In the genomic region with DNA sequence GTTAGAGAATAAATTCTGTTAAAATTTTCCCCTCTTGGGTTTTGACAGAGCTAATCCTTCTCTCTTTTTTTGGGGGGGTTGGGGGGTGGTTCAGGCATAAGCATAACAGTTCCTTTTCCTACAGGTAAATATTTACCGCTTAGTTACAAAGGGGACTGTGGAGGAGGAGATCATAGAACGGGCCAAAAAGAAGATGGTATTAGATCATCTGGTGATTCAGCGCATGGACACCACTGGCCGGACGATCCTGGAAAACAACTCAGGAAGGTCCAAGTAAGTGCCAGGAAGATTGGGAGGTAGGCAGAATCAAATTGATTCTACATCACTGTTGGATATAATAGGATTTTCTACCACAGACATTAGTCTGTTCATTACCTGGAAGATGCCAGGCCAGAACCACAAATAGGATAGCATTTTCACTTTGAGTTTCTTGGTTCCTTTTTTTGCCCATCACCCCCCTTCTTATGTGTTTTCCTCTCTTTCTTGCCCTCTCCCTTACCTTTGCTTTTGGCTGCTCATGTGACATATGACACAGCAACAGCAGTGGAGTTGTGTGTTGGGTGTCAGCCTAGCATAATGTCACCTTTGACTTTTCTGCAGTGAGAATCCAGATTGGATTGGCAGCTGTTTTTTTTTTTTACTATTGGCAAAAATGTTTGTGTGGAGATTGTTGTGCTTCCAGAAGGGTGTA, we compare ENCODE assay signal across 10 cellular contexts.
A peak's percentile ranks its signal among the peaks of the same experiment; 100 is the strongest.
DNase-seq lines count a peak whose midpoint lies in the region; TF ChIP-seq lines count a peak whose summit lies in the region.
"Had no signal": no experiment of that assay in that cellular context is flagged by ENCODE, and none has a peak within 500 bp of the region (broad histone marks: within the 10 kb centered on the region; RNA-seq: fewer than 3 reads in every experiment).

No MANE protein-coding gene starts in this region.

- BruUV-seq in OCI-LY7 (replicated peaks; lab: Mats Ljungman, UMichigan) = no TSS peak

- CTCF ChIA-PET in OCI-LY7 (lab: Charles Lee; ENCODE audit: unreplicated experiment) = no interaction called here

- POLR2A ChIA-PET in OCI-LY7 (lab: Charles Lee) = interaction anchor here (1.1 kb wide), 1 partner anchor 10 kb away, joined by 3 read pairs; no protein-coding TSS in a partner anchor

- H3K9me3 ChIP-seq in skeletal muscle tissue (ENCODE audit: control insufficient read depth in 3 of 3, low read length in 3 of 3) = no peaks in the 10 kb centered on the region
- H3K9me3 ChIP-seq in OCI-LY7 (ENCODE audit: low read length) = no peaks in the 10 kb centered on the region

- intact Hi-C loops in OCI-LY7 (cut with micrococcal nuclease; ENCODE audit: unreplicated experiment) = loop anchor here (5.0 kb wide), 1 partner anchor 37 kb away; no protein-coding TSS in a partner anchor

- no peaks in the 10 kb centered on the region for H4K20me1 ChIP-seq in OCI-LY7 (ENCODE audit: insufficient read depth, low read length)

- peaks cover 56% of the 10 kb centered on the region for H3K36me3 Mint-ChIP-seq in activated T-cell treated with anti-CD3 and anti-CD28 coated beads, Interleukin-2, amount 50 U/mL, for 24 hours (ENCODE audit: low read depth)

- H3K9me3 Mint-ChIP-seq in activated T-cell treated with anti-CD3 and anti-CD28 coated beads, Interleukin-2, amount 50 U/mL, for 24 hours = no peaks in the 10 kb centered on the region

- TF ChIP-seq CTCF in fibroblast of villous mesenchyme (IDR thresholded peaks at IDR 0.05; ENCODE audit: insufficient read depth, low read depth, low read length) = no peak
- TF ChIP-seq CTCF in OCI-LY7 (conservative IDR thresholded peaks at IDR 0.05; ENCODE audit: low read length) = no peak

- peaks cover 16% of the 10 kb centered on the region for H3K4me1 Mint-ChIP-seq in activated T-cell treated with anti-CD3 and anti-CD28 coated beads, Interleukin-2, amount 50 U/mL, for 24 hours (ENCODE audit: low read depth)

- H3K79me2 ChIP-seq in OCI-LY7 (ENCODE audit: insufficient read depth, low read depth, low read length) = no peaks in the 10 kb centered on the region

- DNase-seq in activated T-cell treated with anti-CD3 and anti-CD28 coated beads, Interleukin-2, amount 50 U/mL, for 24 hours = no peak
- no peak for DNase-seq in activated T-cell treated with anti-CD3 and anti-CD28 coated beads, Interleukin-2, amount 50 U/mL, for 1 hour
- DNase-seq in RPMI8226 (peak; percentile 71), fibroblast of villous mesenchyme (ENCODE audit: low read depth) (peak; percentile 32), NCI-H187 treated with DMSO at 0.1 percent for 48 hours (lab: John Stamatoyannopoulos, UW) (no peak), OCI-LY7 (ENCODE audit: low spot score) (no peak)
- DNase-seq in stimulated activated naive CD4-positive, alpha-beta T cell (lab: John Stamatoyannopoulos, UW) = no peak
- DNase-seq: effector CD8-positive, alpha-beta T cell; stimulated activated CD4-positive, alpha-beta T cell treated with anti-CD3 and anti-CD28 coated beads, Interleukin-15, amount 100 ng/mL, for 24 hours had no signal

- H3K27ac ChIP-seq in skeletal muscle tissue (ENCODE audit: low read depth, low read length) = peak overlapping the region; percentile 54
- H3K27ac ChIP-seq in OCI-LY7 (ENCODE audit: low read depth, low read length, poor library complexity, severe bottlenecking) = no peak overlapping the region

- no peaks in the 10 kb centered on the region for H3K27me3 Mint-ChIP-seq in activated T-cell treated with anti-CD3 and anti-CD28 coated beads, Interleukin-2, amount 50 U/mL, for 24 hours

- H3K36me3 ChIP-seq in skeletal muscle tissue (ENCODE audit: control insufficient read depth in 3 of 3, insufficient read depth in 3 of 3, low read length in 3 of 3) = peaks cover 16 to 67% (median 53%) of the 10 kb centered on the region in 3 donors
- peaks cover 98% of the 10 kb centered on the region for H3K36me3 ChIP-seq in OCI-LY7 (ENCODE audit: insufficient read depth, low read length)

- no peaks in the 10 kb centered on the region for H3K9me2 ChIP-seq in OCI-LY7 (ENCODE audit: insufficient read depth, low read length)

- no peak overlapping the region for H2AFZ ChIP-seq in OCI-LY7 (ENCODE audit: low read length)

- H3K27me3 ChIP-seq in skeletal muscle tissue (ENCODE audit: control insufficient read depth in 3 of 3, insufficient read depth in 3 of 3, low read length in 3 of 3) = no peaks in the 10 kb centered on the region

- no peak overlapping the region for H3K9ac ChIP-seq in skeletal muscle tissue (ENCODE audit: low read depth in 1 of 3, low read length in 3 of 3)

- H3K4me3 ChIP-seq in fibroblast of villous mesenchyme (ENCODE audit: low read depth, low read length) = no peak overlapping the region
- H3K4me3 ChIP-seq in skeletal muscle tissue (ENCODE audit: low read length in 3 of 3) = peak overlapping the region in 1 of 3 donors; percentile 5
- no peak overlapping the region for H3K4me3 ChIP-seq in OCI-LY7 (ENCODE audit: low read depth, low read length, poor library complexity, severe bottlenecking)

- H3K4me2 ChIP-seq in OCI-LY7 (ENCODE audit: low read length) = no peak overlapping the region

- H3K27ac Mint-ChIP-seq in activated T-cell treated with anti-CD3 and anti-CD28 coated beads, Interleukin-2, amount 50 U/mL, for 24 hours = peak overlapping the region; percentile 65

- H3K4me3 Mint-ChIP-seq in activated T-cell treated with anti-CD3 and anti-CD28 coated beads, Interleukin-2, amount 50 U/mL, for 24 hours = no peak overlapping the region

- peaks cover 26 to 47% (median 41%) of the 10 kb centered on the region in 3 donors for H3K4me1 ChIP-seq in skeletal muscle tissue (ENCODE audit: control insufficient read depth in 3 of 3, insufficient read depth in 3 of 3, low read length in 3 of 3)
- H3K4me1 ChIP-seq in OCI-LY7 (ENCODE audit: insufficient read depth, low read length, poor library complexity, severe bottlenecking) = no peaks in the 10 kb centered on the region

Comparison
In these comparisons a context has a peak if more than half of its experiments do, and no peak if none do; other contexts are left out.
1. DNase-seq: peak in RPMI8226 (single experiment) and fibroblast of villous mesenchyme (single experiment); none in activated T-cell treated with anti-CD3 and anti-CD28 coated beads, Interleukin-2, amount 50 U/mL, for 24 hours (single experiment), activated T-cell treated with anti-CD3 and anti-CD28 coated beads, Interleukin-2, amount 50 U/mL, for 1 hour (single experiment), stimulated activated naive CD4-positive, alpha-beta T cell (0 of 6), NCI-H187 treated with DMSO at 0.1 percent for 48 hours (single experiment) and OCI-LY7 (single experiment).